Comparison of ENCODE assay signal across 12 cellular contexts in genomic region chr3:15645740-15646490, GRCh38. TPM values are rescaled to one million over a fixed set of nuclear protein-coding genes. Genes with fewer than 3 reads are reported as not detected.
DNase-seq lines count a peak whose midpoint lies in the region; ATAC-seq and TF ChIP-seq lines count a peak whose summit lies in the region.
"Had no signal": no experiment of that assay in that cellular context is flagged by ENCODE, and none has a peak within 500 bp of the region (broad histone marks: within the 10 kb centered on the region; RNA-seq: fewer than 3 reads in every experiment).

No MANE protein-coding gene starts in this region.

- H3K27me3 Mint-ChIP-seq in CD8-positive, alpha-beta memory T cell: peaks cover 4 to 11% of the 10 kb centered on the region in 2 donors
- no peaks in the 10 kb centered on the region for H3K27me3 Mint-ChIP-seq in H9 (ENCODE audit: low read depth)

- H3K9me3 Mint-ChIP-seq in CD8-positive, alpha-beta memory T cell: no peaks in the 10 kb centered on the region
- H3K9me3 Mint-ChIP-seq in H9: no peaks in the 10 kb centered on the region; a peak in 1 of 5 replicates
- H3K9me3 Mint-ChIP-seq: stimulated activated memory B cell treated with anti-CD40 and anti-IgM and Interleukin-4, amounts not matched to agents 10 μg/mL and 1 μg/mL and 100 μg/mL, for 72 hours had no signal

- H3K79me1 ChIP-seq in trophoblast cell (ENCODE audit: low read length): peaks cover 14% of the 10 kb centered on the region
- H3K79me1 ChIP-seq in H9 (ENCODE audit: insufficient read depth, low read depth, low read length, poor library complexity, severe bottlenecking): no peaks in the 10 kb centered on the region

- H2BK5ac ChIP-seq in trophoblast cell (ENCODE audit: low read depth, low read length, poor library complexity): peak overlapping the region; percentile 58
- no peak overlapping the region for H2BK5ac ChIP-seq in H9 (ENCODE audit: insufficient read length, low read length)

- no peaks in the 10 kb centered on the region for H3K23me2 ChIP-seq in H9 (ENCODE audit: insufficient read length, low read depth, low read length, poor library complexity, severe bottlenecking)

- no peaks in the 10 kb centered on the region for H3K9me2 ChIP-seq in PC-9 (ENCODE audit: insufficient read depth)

- H3K36me3 ChIP-seq in CD8-positive, alpha-beta memory T cell (ENCODE audit: insufficient read depth, low read length): no peaks in the 10 kb centered on the region
- H3K36me3 ChIP-seq in PC-9 (ENCODE audit: low read depth) (no peaks in the 10 kb centered on the region), trophoblast cell (ENCODE audit: control insufficient read depth in 1 of 2, insufficient read depth in 2 of 2, low read length in 2 of 2) (peaks cover 0 to 3% of the 10 kb centered on the region in 2 experiments)

- H3K4ac ChIP-seq in trophoblast cell (ENCODE audit: low read depth, low read length) (no peak overlapping the region), H9 (ENCODE audit: low read depth, low read length) (no peak overlapping the region)

- H3K9ac ChIP-seq in trophoblast cell (ENCODE audit: low read length): no peak overlapping the region
- H3K9ac ChIP-seq in H9 (ENCODE audit: extremely low read depth, insufficient read length, low read length): no peak overlapping the region

- no peak for ATAC-seq in HG02798 (IDR thresholded peaks at IDR 0.05; ENCODE audit: poor library complexity, unreplicated experiment)
- no peak for ATAC-seq in HG02973 (IDR thresholded peaks at IDR 0.05; ENCODE audit: unreplicated experiment)
- ATAC-seq: stimulated activated memory B cell treated with anti-CD40 and anti-IgM and Interleukin-4, amounts not matched to agents 10 μg/mL and 1 μg/mL and 100 μg/mL, for 72 hours had no signal

- no peak overlapping the region for H3K18ac ChIP-seq in trophoblast cell (ENCODE audit: low read length)
- H3K18ac ChIP-seq in H9 (ENCODE audit: insufficient read length, low read depth, low read length): no peak overlapping the region

- TF ChIP-seq CTCF in PC-9 (conservative IDR thresholded peaks at IDR 0.05) (no peak), epithelial cell of proximal tubule (conservative IDR thresholded peaks at IDR 0.05; ENCODE audit: low read depth, low read length) (no peak), H9 (conservative IDR thresholded peaks at IDR 0.05) (no peak)

- peaks cover 42% of the 10 kb centered on the region for H3K4me1 ChIP-seq in CD8-positive, alpha-beta memory T cell (ENCODE audit: insufficient read depth, low read length)
- H3K4me1 ChIP-seq in PC-9 (replicated peaks; ENCODE audit: insufficient read depth): peaks cover 40% of the 10 kb centered on the region
- H3K4me1 ChIP-seq in trophoblast cell (ENCODE audit: control insufficient read depth in 1 of 2, insufficient read depth in 2 of 2, low read length in 2 of 2): peaks cover 15 to 16% of the 10 kb centered on the region in 2 experiments
- H3K4me1 ChIP-seq in H9 (ENCODE audit: insufficient read depth, low read length): peaks cover 5% of the 10 kb centered on the region; the same call in 1 of the 2 replicates

- peak overlapping the region; percentile 4 for H4K91ac ChIP-seq in trophoblast cell (ENCODE audit: low read depth, low read length)
- H4K91ac ChIP-seq in H9 (ENCODE audit: insufficient read length, low read depth, low read length): no peak overlapping the region

- intact Hi-C loops in PC-9 (cut with micrococcal nuclease; ENCODE audit: unreplicated experiment): loop anchor here (1.0 to 2.0 kb wide), 2 partner anchors 10 to 213 kb away; no protein-coding TSS in a partner anchor

- peak overlapping the region; percentile 73 for H3K4me2 ChIP-seq in PC-9
- H3K4me2 ChIP-seq in trophoblast cell (ENCODE audit: low read length): peak overlapping the region; percentile 37
- H3K4me2 ChIP-seq in H9 (ENCODE audit: insufficient read depth, insufficient read length, low read length): no peak overlapping the region

- no peak overlapping the region for H3K4me3 ChIP-seq in CD8-positive, alpha-beta memory T cell (ENCODE audit: low read length)
- H3K4me3 ChIP-seq in PC-9: peak overlapping the region; percentile 32; the same call in 1 of the 2 replicates
- H3K4me3 ChIP-seq in epithelial cell of proximal tubule (ENCODE audit: low read depth, low read length): no peak overlapping the region
- no peak overlapping the region for H3K4me3 ChIP-seq in trophoblast cell (ENCODE audit: low read depth, low read length)
- H3K4me3 ChIP-seq: mucosa of descending colon had no signal

- H4K5ac ChIP-seq in H9 (ENCODE audit: insufficient read length, low read depth, low read length): no peak overlapping the region

- no CpG with 5 or more reads among the region's 18 CpGs for WGBS in trophoblast cell (ENCODE audit: extremely low coverage, insufficient coverage, insufficient read length)
- no CpG with 5 or more reads among the region's 18 CpGs for WGBS in H9 (ENCODE audit: extremely low coverage, insufficient read length, low lambda C conversion rate)

- no peak overlapping the region for H4K12ac ChIP-seq in trophoblast cell (ENCODE audit: low read depth, low read length)

- peaks cover 40% of the 10 kb centered on the region for H3F3A ChIP-seq in PC-9 (ENCODE audit: insufficient read depth, low read depth)

- H2AK5ac ChIP-seq in trophoblast cell (ENCODE audit: low read length) (no peak overlapping the region), H9 (ENCODE audit: insufficient read length, low read length) (no peak overlapping the region)

- peak overlapping the region in 6 of 7 donors; percentile 7 to 80 (median 44) for H3K4me3 Mint-ChIP-seq in CD8-positive, alpha-beta memory T cell
- no peak overlapping the region for H3K4me3 Mint-ChIP-seq in H9
- H3K4me3 Mint-ChIP-seq: stimulated activated memory B cell treated with anti-CD40 and anti-IgM and Interleukin-4, amounts not matched to agents 10 μg/mL and 1 μg/mL and 100 μg/mL, for 72 hours had no signal

- H4K20me1 ChIP-seq in PC-9 (ENCODE audit: insufficient read depth) (no peaks in the 10 kb centered on the region), H9 (ENCODE audit: control insufficient read depth, insufficient read depth, insufficient read length) (no peaks in the 10 kb centered on the region)

- H3K56ac ChIP-seq in H9 (ENCODE audit: insufficient read length, low read depth, low read length): no peak overlapping the region

- peak overlapping the region in 2 of 8 donors; percentile 38 to 91 for H3K27ac Mint-ChIP-seq in CD8-positive, alpha-beta memory T cell
- 0 out of 7 replicates have a peak overlapping the region, but pooled peaks of 1 of the 3 experiments have one; percentile 61 for H3K27ac Mint-ChIP-seq in H9

- H3T11ph ChIP-seq in H9 (ENCODE audit: low read length): no peak overlapping the region

- H3K36me3 Mint-ChIP-seq in CD8-positive, alpha-beta memory T cell: peaks cover 7 to 26% (median 8%) of the 10 kb centered on the region in 3 donors
- H3K36me3 Mint-ChIP-seq in H9 (ENCODE audit: insufficient read depth in 1 of 3, low read depth in 3 of 3): peaks cover 12 to 42% (median 42%) of the 10 kb centered on the region in 3 experiments

- no peak overlapping the region for H3K27ac ChIP-seq in CD8-positive, alpha-beta memory T cell (ENCODE audit: low read depth, low read length)
- H3K27ac ChIP-seq in PC-9: peak overlapping the region; percentile 82
- peak overlapping the region; percentile 82 for H3K27ac ChIP-seq in trophoblast cell (ENCODE audit: low read depth, low read length)
- H3K27ac ChIP-seq in H9 (ENCODE audit: insufficient read length, low read depth, low read length): no peak overlapping the region

- H3K79me2 ChIP-seq in PC-9 (ENCODE audit: low read depth) (no peaks in the 10 kb centered on the region), trophoblast cell (ENCODE audit: control insufficient read depth, insufficient read depth, low read length, poor library complexity) (peaks cover 2% of the 10 kb centered on the region), H9 (ENCODE audit: insufficient read depth, low read length) (no peaks in the 10 kb centered on the region)

- H2BK12ac ChIP-seq in trophoblast cell (ENCODE audit: low read length): no peak overlapping the region
- H2BK12ac ChIP-seq in H9 (ENCODE audit: insufficient read length, low read depth, low read length): no peak overlapping the region

- H3K14ac ChIP-seq in trophoblast cell (ENCODE audit: low read length) (no peak overlapping the region), H9 (ENCODE audit: insufficient read depth, low read length) (no peak overlapping the region)

- H2BK15ac ChIP-seq in H9 (ENCODE audit: low read depth, low read length): no peak overlapping the region

- BruUV-seq in PC-9 (replicated peaks; lab: Mats Ljungman, UMichigan): no TSS peak

- peaks cover 44 to 57% (median 57%) of the 10 kb centered on the region in 3 donors for H3K4me1 Mint-ChIP-seq in CD8-positive, alpha-beta memory T cell
- H3K4me1 Mint-ChIP-seq in H9: peaks cover 12 to 21% of the 10 kb centered on the region in 2 experiments

- no peaks in the 10 kb centered on the region for H3K9me3 ChIP-seq in CD8-positive, alpha-beta memory T cell (ENCODE audit: low read length)
- peaks cover 12% of the 10 kb centered on the region; the same call in 1 of the 2 replicates for H3K9me3 ChIP-seq in PC-9 (ENCODE audit: insufficient read depth, low read depth)
- no peaks in the 10 kb centered on the region for H3K9me3 ChIP-seq in trophoblast cell (ENCODE audit: insufficient read depth, low read depth, low read length)
- H3K9me3 ChIP-seq in H9 (ENCODE audit: control insufficient read depth, low read depth, low read length): no peaks in the 10 kb centered on the region
- H3K9me3 ChIP-seq: mucosa of descending colon had no signal

- H2AFZ ChIP-seq in PC-9: peak overlapping the region; percentile 44
- no peak overlapping the region for H2AFZ ChIP-seq in trophoblast cell (ENCODE audit: insufficient read depth, low read length, poor library complexity)
- H2AFZ ChIP-seq in H9 (ENCODE audit: low read length): no peak overlapping the region

- POLR2A ChIA-PET in CD8-positive, alpha-beta memory T cell (lab: Charles Lee): interaction anchor here (0.5 kb wide), 1 partner anchor 102 kb away, joined by 4 read pairs; no protein-coding TSS in a partner anchor
- POLR2A ChIA-PET in PC-9 (lab: Charles Lee; ENCODE audit: unreplicated experiment): interaction anchor here (0.6 kb wide), 3 partner anchors 60 to 1691 kb away, joined by 3 to 12 read pairs (median 3); no protein-coding TSS in a partner anchor

- CTCF ChIA-PET in CD8-positive, alpha-beta memory T cell (lab: Charles Lee): no interaction called here
- CTCF ChIA-PET in PC-9 (lab: Charles Lee): interaction anchor here (0.6 to 0.7 kb wide), 2 partner anchors 18 to 220 kb away, joined by 3 to 8 read pairs; no protein-coding TSS in a partner anchor

- H2BK120ac ChIP-seq in trophoblast cell (ENCODE audit: insufficient read depth, low read length, poor library complexity) (peak overlapping the region; percentile 4), H9 (ENCODE audit: low read depth, low read length, poor library complexity, severe bottlenecking) (no peak overlapping the region)

- H4K8ac ChIP-seq in trophoblast cell (ENCODE audit: low read depth, low read length) (no peak overlapping the region), H9 (replicated peaks; ENCODE audit: insufficient read length, low read depth, low read length) (no peak overlapping the region)

- no peaks in the 10 kb centered on the region for H3K27me3 ChIP-seq in CD8-positive, alpha-beta memory T cell (ENCODE audit: insufficient read depth, low read length, poor library complexity, severe bottlenecking)
- H3K27me3 ChIP-seq in PC-9 (ENCODE audit: insufficient read depth, low read depth) (no peaks in the 10 kb centered on the region), trophoblast cell (ENCODE audit: insufficient read depth, low read length) (no peaks in the 10 kb centered on the region), H9 (ENCODE audit: insufficient read depth, low read length) (no peaks in the 10 kb centered on the region)

- DNase-seq in CD8-positive, alpha-beta memory T cell: no peak
- peak; percentile 84 to 88 for DNase-seq in PC-9
- peak; percentile 68 for DNase-seq in epithelial cell of proximal tubule (ENCODE audit: low read depth)
- DNase-seq in trophoblast cell: peak; percentile 21 to 33
- DNase-seq in H9: no peak
- no peak for DNase-seq in HuH-7 (ENCODE audit: low spot score)
- DNase-seq: mucosa of descending colon, NCI-H1436 treated with DMSO at 0.1 percent for 48 hours, T-helper 9 cell had no signal

- H3K23ac ChIP-seq in trophoblast cell (ENCODE audit: low read length): no peak overlapping the region
- H3K23ac ChIP-seq in H9 (ENCODE audit: insufficient read length, low read depth, low read length): no peak overlapping the region

- H2BK20ac ChIP-seq in H9 (ENCODE audit: low read depth, low read length, poor library complexity, severe bottlenecking): no peak overlapping the region

RNA-seq across cellular contexts. Expression of gene BTD, which starts 44.4 kb away (rescaled TPM):
- total RNA-seq in CD8-positive, alpha-beta memory T cell: 1 to 10 TPM; 5.5 to 6.0 TPM
- 20.7 TPM for polyA plus RNA-seq in CD8-positive, alpha-beta memory T cell
- total RNA-seq in PC-9 (2021): 15.6 and 18.1 TPM in 2 replicates
- total RNA-seq in epithelial cell of proximal tubule: 12.1 and 16.0 TPM in 2 replicates
- polyA plus RNA-seq in trophoblast cell (2013): 15.6 and 17.3 TPM in 2 replicates
- total RNA-seq in H9 (2021): 21.5 and 23.3 TPM in 2 replicates

RNA-seq across cellular contexts. Expression of gene HACL1, which starts 44.5 kb away (rescaled TPM):
- 10 to 100 TPM; 34.6 to 37.7 TPM for total RNA-seq in CD8-positive, alpha-beta memory T cell
- polyA plus RNA-seq in CD8-positive, alpha-beta memory T cell: 35.0 TPM
- 28.7 and 31.7 TPM in 2 replicates for total RNA-seq in PC-9 (2021)
- total RNA-seq in epithelial cell of proximal tubule: 17.9 and 22.1 TPM in 2 replicates
- polyA plus RNA-seq in trophoblast cell (2013): 18.1 and 19.7 TPM in 2 replicates
- total RNA-seq in H9 (2021): 48.9 and 52.6 TPM in 2 replicates

Comparison
In these comparisons a context has a peak if more than half of its experiments do, and no peak if none do; other contexts are left out.
1. DNase-seq: peak in PC-9 (2 of 2), epithelial cell of proximal tubule (single experiment) and trophoblast cell (2 of 2); none in CD8-positive, alpha-beta memory T cell (0 of 5), H9 (single experiment) and HuH-7 (single experiment).
2. H3K27ac ChIP-seq: peak in PC-9 (single experiment) and trophoblast cell (single experiment); none in CD8-positive, alpha-beta memory T cell (single experiment) and H9 (single experiment).
3. H3K4me3 Mint-ChIP-seq: peak in CD8-positive, alpha-beta memory T cell (6 of 7); none in H9 (0 of 2).